Comparison of ENCODE assay signal across 9 cellular contexts in the genomic region with DNA sequence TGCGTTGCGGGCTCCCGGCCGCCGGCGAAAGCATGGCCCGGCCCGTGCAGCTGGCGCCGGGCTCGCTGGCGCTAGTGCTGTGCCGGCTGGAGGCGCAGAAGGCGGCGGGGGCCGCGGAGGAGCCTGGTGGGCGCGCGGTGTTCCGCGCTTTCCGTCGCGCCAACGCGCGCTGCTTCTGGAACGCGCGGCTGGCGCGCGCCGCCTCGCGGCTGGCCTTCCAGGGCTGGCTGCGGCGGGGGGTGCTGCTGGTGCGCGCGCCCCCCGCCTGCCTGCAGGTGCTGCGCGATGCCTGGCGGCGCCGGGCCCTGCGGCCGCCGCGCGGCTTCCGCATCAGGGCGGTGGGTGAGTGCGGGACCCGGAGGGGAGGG. TPM values are rescaled to one million over a fixed set of nuclear protein-coding genes. Genes with fewer than 3 reads are reported as not detected.
DNase-seq lines count a peak whose midpoint lies in the region; ATAC-seq, FAIRE-seq and TF ChIP-seq lines count a peak whose summit lies in the region.
"Not testable (repeated sequence)": the region's sequence is repeated elsewhere in the genome, so short reads cannot be mapped to it uniquely, and the experiment has no call there.
"Had no signal": no experiment of that assay in that cellular context is flagged by ENCODE, and none has a peak within 500 bp of the region (broad histone marks: within the 10 kb centered on the region; RNA-seq: fewer than 3 reads in every experiment).

No MANE protein-coding gene starts in this region.

- peak; percentile 77 for FAIRE-seq in urothelium cell line (lab: Jason Lieb, UNC)

- not testable (repeated sequence) for H3K36me3 ChIP-seq in SU-DHL-6 (ENCODE audit: low read length); iPS-15b (ENCODE audit: control insufficient read depth, insufficient read depth, low read length)

- H3K9me3 ChIP-seq in SU-DHL-6 (ENCODE audit: insufficient read depth, low read length); iPS-15b (ENCODE audit: control insufficient read depth, insufficient read depth, low read length): not testable (repeated sequence)

- H3K4me3 ChIP-seq in SU-DHL-6 (ENCODE audit: insufficient read depth, low read length, poor library complexity, severe bottlenecking) = peak overlapping the region; percentile 85
- H3K4me3 ChIP-seq in coronary artery = peak overlapping the region; percentile 69
- H3K4me3 ChIP-seq in iPS-15b (ENCODE audit: low read depth, low read length) = peak overlapping the region; percentile 62

- H3K9ac ChIP-seq in SU-DHL-6 (ENCODE audit: low read length) = peak overlapping the region; percentile 91
- not testable (repeated sequence) for H3K9ac ChIP-seq in iPS-15b (ENCODE audit: low read depth, low read length)

- H3K27me3 ChIP-seq in SU-DHL-6 (ENCODE audit: low read length) = not testable (repeated sequence)
- H3K27me3 ChIP-seq in iPS-15b (ENCODE audit: control insufficient read depth, insufficient read depth, low read length) = peaks cover 17% of the 10 kb centered on the region

- H3F3A ChIP-seq in SU-DHL-6 (ENCODE audit: insufficient read depth) = not testable (repeated sequence)

- not testable (repeated sequence) for H2AFZ ChIP-seq in SU-DHL-6 (ENCODE audit: low read depth, low read length, severe bottlenecking)

- H3K4me2 ChIP-seq in SU-DHL-6 (ENCODE audit: low read depth, low read length, poor library complexity, severe bottlenecking) = peak overlapping the region; percentile 95

- not testable (repeated sequence) for H3K9me2 ChIP-seq in SU-DHL-6 (replicated peaks; ENCODE audit: insufficient read depth, low read length)

- not testable (repeated sequence) for DNase-seq in coronary artery (ENCODE audit: low spot score); omental fat pad (ENCODE audit: low spot score); urothelium cell line (ENCODE audit: low spot score)

- H3K79me2 ChIP-seq in SU-DHL-6 (ENCODE audit: insufficient read depth, low read length) = not testable (repeated sequence)

- H3K27ac ChIP-seq in SU-DHL-6 (ENCODE audit: low read depth, low read length); coronary artery: not testable (repeated sequence)

- not testable (repeated sequence) for TF ChIP-seq CTCF in SU-DHL-6 (IDR thresholded peaks at IDR 0.05; ENCODE audit: insufficient read depth, low read length, poor library complexity, severe bottlenecking); coronary artery (IDR thresholded peaks at IDR 0.05); omental fat pad (IDR thresholded peaks at IDR 0.05)

- peak; percentile 40 for ATAC-seq in GM18517 (IDR thresholded peaks at IDR 0.05; ENCODE audit: unreplicated experiment)
- ATAC-seq in GM21717 (IDR thresholded peaks at IDR 0.05; ENCODE audit: unreplicated experiment) = peak; percentile 32
- ATAC-seq in HG03342 (IDR thresholded peaks at IDR 0.05; ENCODE audit: unreplicated experiment) = peak; percentile 37
- ATAC-seq in omental fat pad (ENCODE audit: low FRiP score) = peak; percentile 46

- H4K20me1 ChIP-seq in SU-DHL-6 (ENCODE audit: low read depth, low read length) = not testable (repeated sequence)

- not testable (repeated sequence) for H3K4me1 ChIP-seq in iPS-15b (ENCODE audit: control insufficient read depth, insufficient read depth, low read length)

RNA-seq across cellular contexts. Expression of gene STOX1, which starts 0.2 kb away (rescaled TPM):
- total RNA-seq in omental fat pad = 10 to 100 TPM in 1 of 4 donors, 1 to 10 TPM in 3; 3.2 to 16.0 (median 5.0) TPM
- total RNA-seq: glomerular endothelial cell had no signal
